In the genomic region with DNA sequence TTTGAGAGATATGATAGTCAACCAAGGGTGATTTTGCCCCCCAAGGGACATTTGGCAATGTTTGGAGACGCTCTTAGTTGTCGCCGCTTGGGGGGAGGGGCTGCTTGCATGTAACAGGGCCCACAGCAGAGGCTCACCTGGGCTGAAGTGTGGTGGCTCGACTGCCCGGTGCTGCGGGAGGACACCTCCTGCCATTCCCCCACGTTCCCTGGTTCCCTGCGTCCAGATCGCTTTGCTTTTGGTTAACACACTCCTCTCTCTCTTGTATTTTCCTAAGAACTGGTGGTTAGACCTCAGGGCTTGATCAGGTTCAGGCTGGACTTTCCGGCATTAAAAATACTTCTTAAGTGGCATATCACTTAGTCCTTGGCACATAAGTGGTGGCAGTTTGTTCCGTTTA, we compare ENCODE assay signal across 12 cellular contexts. TPM values are rescaled to one million over a fixed set of nuclear protein-coding genes. Genes with fewer than 3 reads are reported as not detected.
DNase-seq lines count a peak whose midpoint lies in the region; ATAC-seq and TF ChIP-seq lines count a peak whose summit lies in the region.
"Had no signal": no experiment of that assay in that cellular context is flagged by ENCODE, and none has a peak within 500 bp of the region (broad histone marks: within the 10 kb centered on the region; RNA-seq: fewer than 3 reads in every experiment).

No MANE protein-coding gene starts in this region.

- H3K36me3 Mint-ChIP-seq in central memory CD8-positive, alpha-beta T cell (ENCODE audit: insufficient read depth): peaks cover 17% of the 10 kb centered on the region

- H3K4ac ChIP-seq in mesendoderm (ENCODE audit: low read depth, low read length): no peak overlapping the region

- peak overlapping the region; percentile 54 for H3K56ac ChIP-seq in mesendoderm (ENCODE audit: low read length)

- no peaks in the 10 kb centered on the region for H3K79me2 ChIP-seq in mesendoderm (ENCODE audit: control insufficient read depth, insufficient read depth, low read length)

- no peak overlapping the region for H2BK15ac ChIP-seq in mesendoderm (replicated peaks; ENCODE audit: low read depth)

- no peak overlapping the region for H2BK5ac ChIP-seq in mesendoderm (ENCODE audit: low read length)

- no peak overlapping the region for H2BK120ac ChIP-seq in mesendoderm (ENCODE audit: low read depth, low read length)

- H3K4me1 Mint-ChIP-seq in central memory CD8-positive, alpha-beta T cell: peaks cover 57% of the 10 kb centered on the region

- no peaks in the 10 kb centered on the region for H3K79me1 ChIP-seq in mesendoderm (ENCODE audit: low read length)

- H3K4me3 Mint-ChIP-seq in central memory CD8-positive, alpha-beta T cell: peak overlapping the region; percentile 79

- H3K27ac Mint-ChIP-seq in central memory CD8-positive, alpha-beta T cell (ENCODE audit: low read depth): no peak overlapping the region

- peak overlapping the region; percentile 29 for H3K9ac ChIP-seq in mesendoderm (ENCODE audit: low read length)

- DNase-seq in left ventricle myocardium inferior (no peak), left cardiac atrium (no peak), mesendoderm (no peak), upper lobe of right lung (peak; percentile 73), MV-4-11 (lab: John Stamatoyannopoulos, UW) (no peak)
- DNase-seq in central memory CD8-positive, alpha-beta T cell (ENCODE audit: low spot score in 2 of 2): no peak
- DNase-seq: activated CD8-positive, alpha-beta memory T cell treated with anti-CD3 and anti-CD28 coated beads, Interleukin-2, amount 50 U/mL, for 4 hours; AML-193; GDM1; PC-9 had no signal

- peak overlapping the region; percentile 87 for H3K23ac ChIP-seq in mesendoderm (ENCODE audit: low read length)

- intact Hi-C loops in left ventricle myocardium inferior (cut with micrococcal nuclease) (no loop called here), left cardiac atrium (cut with DNase I) (no loop called here), upper lobe of right lung (cut with DNase I) (no loop called here)

- no peak overlapping the region for H4K5ac ChIP-seq in mesendoderm (ENCODE audit: low read length)

- peak overlapping the region; percentile 72 for H3K4me3 ChIP-seq in left ventricle myocardium inferior
- H3K4me3 ChIP-seq in mesendoderm (ENCODE audit: low read length): no peak overlapping the region
- peak overlapping the region; percentile 51 for H3K4me3 ChIP-seq in upper lobe of right lung
- H3K4me3 ChIP-seq: PC-9 had no signal

- H3K27ac ChIP-seq in left ventricle myocardium inferior (replicated peaks) (no peak overlapping the region), mesendoderm (ENCODE audit: low read depth, low read length) (no peak overlapping the region), upper lobe of right lung (peak overlapping the region; percentile 30)
- H3K27ac ChIP-seq: PC-9 had no signal

- no peaks in the 10 kb centered on the region for H3K36me3 ChIP-seq in left ventricle myocardium inferior
- no peaks in the 10 kb centered on the region for H3K36me3 ChIP-seq in mesendoderm (ENCODE audit: control insufficient read depth, insufficient read depth, low read length)
- no peaks in the 10 kb centered on the region for H3K36me3 ChIP-seq in upper lobe of right lung

- no peak for TF ChIP-seq CTCF in left ventricle myocardium inferior (IDR thresholded peaks at IDR 0.05; ENCODE audit: borderline replicate concordance)
- no peak for TF ChIP-seq CTCF in upper lobe of right lung (IDR thresholded peaks at IDR 0.05)

- no peak overlapping the region for H2AK5ac ChIP-seq in mesendoderm (ENCODE audit: low read length)

- peak overlapping the region; percentile 83 for H3K4me2 ChIP-seq in mesendoderm (ENCODE audit: low read length)
- H3K4me2 ChIP-seq: PC-9 had no signal

- H3K9me3 ChIP-seq in left ventricle myocardium inferior (replicated peaks) (no peaks in the 10 kb centered on the region), upper lobe of right lung (no peaks in the 10 kb centered on the region)

- no CpG with 5 or more reads among the region's 11 CpGs for WGBS in mesendoderm (ENCODE audit: extremely low coverage, insufficient coverage, low lambda C conversion rate)

- H3K18ac ChIP-seq in mesendoderm (ENCODE audit: low read length): no peak overlapping the region

- H3K9me3 Mint-ChIP-seq in central memory CD8-positive, alpha-beta T cell: no peaks in the 10 kb centered on the region

- H3K27me3 ChIP-seq in left ventricle myocardium inferior (ENCODE audit: low read depth) (no peaks in the 10 kb centered on the region), mesendoderm (ENCODE audit: insufficient read depth, low read length, poor library complexity) (peaks cover 10% of the 10 kb centered on the region), upper lobe of right lung (no peaks in the 10 kb centered on the region)

- peak overlapping the region; percentile 5 for H4K8ac ChIP-seq in mesendoderm (ENCODE audit: low read depth, low read length)

- H3K4me1 ChIP-seq in left ventricle myocardium inferior (peaks cover 53% of the 10 kb centered on the region), mesendoderm (ENCODE audit: control insufficient read depth, low read depth, low read length) (peaks cover 4% of the 10 kb centered on the region), upper lobe of right lung (peaks cover 8% of the 10 kb centered on the region)

- H3K27me3 Mint-ChIP-seq in central memory CD8-positive, alpha-beta T cell: no peaks in the 10 kb centered on the region

- ATAC-seq in left cardiac atrium (no peak), upper lobe of right lung (peak; percentile 27), GM21528 (IDR thresholded peaks at IDR 0.05; ENCODE audit: low FRiP score, unreplicated experiment) (no peak), GM19324 (IDR thresholded peaks at IDR 0.05; ENCODE audit: low FRiP score, unreplicated experiment) (no peak)
- ATAC-seq in central memory CD8-positive, alpha-beta T cell (replicated peaks; ENCODE audit: extremely low read depth, poor library complexity, severe bottlenecking): no peak

RNA-seq across cellular contexts. Expression of gene PPP2R5C, which starts 18.9 kb away (rescaled TPM):
- total RNA-seq in left ventricle myocardium inferior (198 TPM), left cardiac atrium (100 to 1,000 TPM; 126 to 142 TPM), upper lobe of right lung (165 TPM)
- polyA plus RNA-seq in mesendoderm (2013, experiment 1 of 2): 159 TPM
- polyA plus RNA-seq in mesendoderm (2013, experiment 2 of 2): 160 TPM
